Comparison of ENCODE assay signal across 18 cellular contexts in the genomic region with DNA sequence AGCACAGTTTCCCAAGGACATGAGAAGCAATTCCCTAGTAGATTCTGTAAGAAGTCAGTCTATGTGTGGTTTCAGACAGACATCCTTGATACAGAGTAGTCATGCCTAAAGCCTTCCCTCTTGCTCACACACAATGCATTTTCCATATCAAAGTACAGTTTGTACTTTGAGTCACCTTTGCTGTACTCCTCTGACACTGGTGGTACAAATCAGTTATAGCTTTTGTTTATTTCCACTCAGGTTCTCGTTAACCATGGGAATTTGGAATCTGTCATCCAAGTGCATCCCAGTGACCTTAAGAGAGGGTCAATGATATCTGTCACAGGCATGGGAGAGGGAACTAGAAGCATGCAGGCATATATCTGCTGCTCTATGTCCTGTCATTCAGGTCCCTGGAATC. TPM values are rescaled to one million over a fixed set of nuclear protein-coding genes. Genes with fewer than 3 reads are reported as not detected.
DNase-seq lines count a peak whose midpoint lies in the region; ATAC-seq, FAIRE-seq and TF ChIP-seq lines count a peak whose summit lies in the region.
"Had no signal": no experiment of that assay in that cellular context is flagged by ENCODE, and none has a peak within 500 bp of the region (broad histone marks: within the 10 kb centered on the region; RNA-seq: fewer than 3 reads in every experiment).

No MANE protein-coding gene starts in this region.

- in situ Hi-C loops in HepG2 (cut with HindIII; ENCODE audit: extremely low pct_ligation_motif_present, low pct_unique_long_range_greater_than_20kb), result loop anchor here (5.0 kb wide), 1 partner anchor 102 kb away; no protein-coding TSS in a partner anchor

- H3K4me1 ChIP-seq in HepG2 (ENCODE audit: insufficient read depth, low read length) (peaks cover 17% of the 10 kb centered on the region), right lobe of liver (peaks cover 0 to 3% (median 0%) of the 10 kb centered on the region in 4 donors), suprapubic skin (peaks cover 35% of the 10 kb centered on the region)
- H3K4me1 ChIP-seq: A549, Caco-2 had no signal

- no peak overlapping the region for H2AFZ ChIP-seq in HepG2 (ENCODE audit: low read length)

- H3K4me3 Mint-ChIP-seq in activated CD8-positive, alpha-beta memory T cell treated with anti-CD3 and anti-CD28 coated beads, Interleukin-2, amount 10 ng/mL, durations not matched to agents 7 days and 5 days, result no peak overlapping the region

- CTCF ChIA-PET in HepG2 (lab: Yijun Ruan, JAX; ENCODE audit: low intra/inter-chr PET ratio, low total read pairs), result no interaction called here
- CTCF ChIA-PET in activated CD8-positive, alpha-beta memory T cell treated with anti-CD3 and anti-CD28 coated beads, Interleukin-2, amount 10 ng/mL, durations not matched to agents 7 days and 5 days (lab: Charles Lee), result no interaction called here

- H3K9me3 ChIP-seq in HepG2 (ENCODE audit: low read length), result no peaks in the 10 kb centered on the region
- no peaks in the 10 kb centered on the region for H3K9me3 ChIP-seq in right lobe of liver
- H3K9me3 ChIP-seq in suprapubic skin, result no peaks in the 10 kb centered on the region
- H3K9me3 ChIP-seq: A549, Caco-2 had no signal

- WGBS in HepG2 (ENCODE audit: low lambda C conversion rate), result 0% methylated on average over 1 of the region's 1 CpG
- WGBS in right lobe of liver (ENCODE audit: insufficient coverage, low coverage, low lambda C conversion rate, missing lambda C conversion rate), result 25% methylated on average over 1 of the region's 1 CpG
- 50% methylated on average over 1 of the region's 1 CpG for WGBS in suprapubic skin

- no peak for TF ChIP-seq POLR2A in HepG2 (IDR thresholded peaks at IDR 0.05; ENCODE audit: insufficient read depth in 1 of 2, low read depth in 2 of 2, low read length in 2 of 2)
- no peak for TF ChIP-seq POLR2A in right lobe of liver (IDR thresholded peaks at IDR 0.05)
- TF ChIP-seq POLR2A in suprapubic skin (IDR thresholded peaks at IDR 0.05), result no peak

- FAIRE-seq in HepG2 (lab: Jason Lieb, UNC), result no peak
- FAIRE-seq: A549, GM12878, RCC 7860 had no signal

- H3K27me3 ChIP-seq in HepG2 (ENCODE audit: control insufficient read depth in 1 of 2, insufficient read depth in 2 of 2, low read length in 2 of 2), result peaks cover 0 to 37% of the 10 kb centered on the region in 2 experiments; a peak in 3 of 5 replicates
- H3K27me3 ChIP-seq in right lobe of liver, result no peaks in the 10 kb centered on the region
- H3K27me3 ChIP-seq in suprapubic skin, result no peaks in the 10 kb centered on the region

- no peaks in the 10 kb centered on the region for H4K20me1 ChIP-seq in HepG2 (ENCODE audit: insufficient read depth, low read length)

- DNase-seq in HepG2 (ENCODE audit: low spot score) (no peak), right lobe of liver (no peak), astrocyte of the hippocampus (ENCODE audit: low read depth, low spot score) (peak; percentile 32), foreskin fibroblast (peak; percentile 43 to 58), suprapubic skin (ENCODE audit: low spot score in 2 of 2) (no peak), T-helper 1 cell (no peak), NCI-H1930 (lab: John Stamatoyannopoulos, UW) (no peak)
- no peak for DNase-seq in activated CD8-positive, alpha-beta memory T cell treated with anti-CD3 and anti-CD28 coated beads, Interleukin-2, amount 10 ng/mL, durations not matched to agents 7 days and 5 days
- DNase-seq: Caco-2, DMS53, NCI-H1417, NCI-H2029, NCI-H2171 treated with DMSO at 0.1 percent for 48 hours, NCI-H510A, SHP77 treated with DMSO at 0.1 percent for 48 hours had no signal

- H3K79me2 ChIP-seq in HepG2 (ENCODE audit: insufficient read depth, low read length), result no peaks in the 10 kb centered on the region

- H3K27ac ChIP-seq in HepG2 (ENCODE audit: extremely low read length, insufficient read depth, low read length) (no peak overlapping the region), right lobe of liver (no peak overlapping the region), suprapubic skin (peak overlapping the region; percentile 78)
- H3K27ac ChIP-seq: A549 had no signal

- peaks cover 3% of the 10 kb centered on the region for H3K36me3 Mint-ChIP-seq in activated CD8-positive, alpha-beta memory T cell treated with anti-CD3 and anti-CD28 coated beads, Interleukin-2, amount 10 ng/mL, durations not matched to agents 7 days and 5 days

- TF ChIP-seq RAD21 in HepG2 (CRISPR knock-in tag; IDR thresholded peaks at IDR 0.05), result no peak

- POLR2A ChIA-PET in HepG2 (lab: Yijun Ruan, JAX), result no interaction called here

- no peak overlapping the region for H3K9ac ChIP-seq in HepG2 (ENCODE audit: insufficient read depth, low read depth, low read length)

- no peak for TF ChIP-seq EP300 in HepG2 (IDR thresholded peaks at IDR 0.05; ENCODE audit: low read depth in 2 of 2, low read length in 2 of 2)
- no peak for TF ChIP-seq EP300 in HepG2 (CRISPR knock-in tag; IDR thresholded peaks at IDR 0.05; ENCODE audit: borderline replicate concordance)
- no peak for TF ChIP-seq EP300 in suprapubic skin (IDR thresholded peaks at IDR 0.05)

- ATAC-seq in HepG2 (peak; percentile 54), right lobe of liver (no peak)
- no peak for ATAC-seq in activated CD8-positive, alpha-beta memory T cell treated with anti-CD3 and anti-CD28 coated beads, Interleukin-2, amount 10 ng/mL, durations not matched to agents 7 days and 5 days
- ATAC-seq: A549, GM12878 had no signal

- H3K9me3 Mint-ChIP-seq in activated CD8-positive, alpha-beta memory T cell treated with anti-CD3 and anti-CD28 coated beads, Interleukin-2, amount 10 ng/mL, durations not matched to agents 7 days and 5 days (ENCODE audit: low read depth), result no peaks in the 10 kb centered on the region

- H3K36me3 ChIP-seq in HepG2 (replicated peaks in 1 of 2; ENCODE audit: control insufficient read depth in 1 of 2, insufficient read depth in 2 of 2, low read length in 2 of 2) (no peaks in the 10 kb centered on the region), right lobe of liver (no peaks in the 10 kb centered on the region), suprapubic skin (no peaks in the 10 kb centered on the region)

- H3K4me1 Mint-ChIP-seq in activated CD8-positive, alpha-beta memory T cell treated with anti-CD3 and anti-CD28 coated beads, Interleukin-2, amount 10 ng/mL, durations not matched to agents 7 days and 5 days, result peaks cover 15% of the 10 kb centered on the region

- TF ChIP-seq CTCF in HepG2 (CRISPR knock-in tag; IDR thresholded peaks at IDR 0.05), result no peak
- TF ChIP-seq CTCF in right lobe of liver (IDR thresholded peaks at IDR 0.05), result no peak
- TF ChIP-seq CTCF in foreskin fibroblast (IDR thresholded peaks at IDR 0.05; ENCODE audit: low read depth, low read length), result no peak
- no peak for TF ChIP-seq CTCF in suprapubic skin (IDR thresholded peaks at IDR 0.05)

- no peak overlapping the region for H3K27ac Mint-ChIP-seq in activated CD8-positive, alpha-beta memory T cell treated with anti-CD3 and anti-CD28 coated beads, Interleukin-2, amount 10 ng/mL, durations not matched to agents 7 days and 5 days

- intact Hi-C loops in HepG2 (cut with micrococcal nuclease; ENCODE audit: unreplicated experiment) (no loop called here), right lobe of liver (cut with DNase I) (no loop called here)

- H3K4me3 ChIP-seq in HepG2 (replicated peaks in 1 of 3; ENCODE audit: insufficient read depth in 1 of 3, low read depth in 2 of 3, low read length in 3 of 3), result no peak overlapping the region
- no peak overlapping the region for H3K4me3 ChIP-seq in right lobe of liver
- H3K4me3 ChIP-seq in foreskin fibroblast (ENCODE audit: low read depth in 1 of 2, low read length in 2 of 2), result no peak overlapping the region
- no peak overlapping the region for H3K4me3 ChIP-seq in suprapubic skin
- H3K4me3 ChIP-seq: A549, GM12878 had no signal

- H3K4me2 ChIP-seq in HepG2 (ENCODE audit: low read depth, low read length), result no peak overlapping the region
- H3K4me2 ChIP-seq: A549 had no signal

- no TSS peak for BruUV-seq in HepG2 (replicated peaks; lab: Mats Ljungman, UMichigan)

- H3K27me3 Mint-ChIP-seq in activated CD8-positive, alpha-beta memory T cell treated with anti-CD3 and anti-CD28 coated beads, Interleukin-2, amount 10 ng/mL, durations not matched to agents 7 days and 5 days, result peaks cover 76% of the 10 kb centered on the region

TF ChIP-seq in HepG2, 621 proteins besides CTCF, POLR2A, EP300 and RAD21 (continues in another document):
- TF ChIP-seq CBX5 (CRISPR knock-in tag; IDR thresholded peaks at IDR 0.05; ENCODE audit: borderline replicate concordance) (no peak), ZFAT (CRISPR knock-in tag; conservative IDR thresholded peaks at IDR 0.05) (no peak)

RNA-seq across cellular contexts. Expression of a gene that starts 3.6 kb away (rescaled TPM):
- 0.13 and 0.36 TPM in 2 replicates for total RNA-seq in HepG2 (2016; rRNA removed; fragmentation: Illumina TruSeq; extraction: Trizol)
- not detected in 2 replicates for total RNA-seq in HepG2 (2016; cell fraction: cytosol; rRNA removed; fragmentation: Illumina TruSeq; extraction: Trizol; ENCODE audit: low read depth)
- 0.18 and 0.22 TPM in 2 replicates for total RNA-seq in HepG2 (2016; cell fraction: insoluble cytoplasmic fraction; rRNA removed; fragmentation: Illumina TruSeq; extraction: Trizol)
- total RNA-seq in HepG2 (2016; cell fraction: membrane; rRNA removed; fragmentation: Illumina TruSeq; extraction: Trizol), result 0.10 and 0.22 TPM in 2 replicates
- 0.09 and 0.13 TPM in 2 replicates for total RNA-seq in HepG2 (2016; cell fraction: nucleus; rRNA removed; fragmentation: Illumina TruSeq; extraction: Trizol)
- polyA plus RNA-seq in HepG2 (2011; rRNA removed), result 0.01 and 0.07 TPM in 2 replicates
- 0.01 and 0.04 TPM in 2 replicates for polyA plus RNA-seq in HepG2 (2011; cell fraction: cytosol; rRNA removed)
- polyA plus RNA-seq in HepG2 (2011; cell fraction: nucleus; rRNA removed), result not detected in 2 replicates
- 0.25 and 0.31 TPM in 2 replicates for polyA plus RNA-seq in HepG2 (2012)
- polyA plus RNA-seq in HepG2 (2016; cell fraction: cytosol; fragmentation: Illumina TruSeq; extraction: Trizol; ENCODE audit: low read depth), result 0.01 TPM in 1 of 2 replicates, not detected in the other
- polyA plus RNA-seq in HepG2 (2016; cell fraction: insoluble cytoplasmic fraction; fragmentation: Illumina TruSeq; extraction: Trizol; ENCODE audit: low read depth), result 0.19 and 0.20 TPM in 2 replicates
- polyA plus RNA-seq in HepG2 (2016; cell fraction: membrane; fragmentation: Illumina TruSeq; extraction: Trizol; ENCODE audit: low read depth), result 0.02 and 0.05 TPM in 2 replicates
- polyA plus RNA-seq in HepG2 (2016; cell fraction: nucleus; fragmentation: Illumina TruSeq; extraction: Trizol; ENCODE audit: insufficient read depth, low read depth), result not detected in 2 replicates
- 0.66 and 46.6 TPM in 2 replicates for polyA minus RNA-seq in HepG2 (2011; rRNA and poly(A)+ RNA removed; ENCODE audit: low replicate concordance)
- 0.20 and 0.53 TPM in 2 replicates for polyA minus RNA-seq in HepG2 (2011; cell fraction: cytosol; rRNA and poly(A)+ RNA removed)
- polyA minus RNA-seq in HepG2 (2011; cell fraction: nucleus; rRNA and poly(A)+ RNA removed), result 0.26 and 0.75 TPM in 2 replicates
- total RNA-seq in right lobe of liver, result 1 to 10 TPM; 2.9 to 9.5 (median 5.2) TPM
- total RNA-seq in suprapubic skin, result 10 to 100 TPM; 70.5 to 91.1 (median 83.4) TPM
- total RNA-seq in activated CD8-positive, alpha-beta memory T cell treated with anti-CD3 and anti-CD28 coated beads, Interleukin-2, amount 10 ng/mL, durations not matched to agents 7 days and 5 days, result 10 to 100 TPM in 1 of 2 experiments, 1 to 10 TPM in 1; 7.5 to 13.8 TPM

Comparison
In these comparisons a context has a peak if more than half of its experiments do, and no peak if none do; other contexts are left out.
1. DNase-seq: peak in astrocyte of the hippocampus (single experiment) and foreskin fibroblast (2 of 2); none in HepG2 (single experiment), right lobe of liver (0 of 3), suprapubic skin (0 of 2), T-helper 1 cell (0 of 5), NCI-H1930 (0 of 2) and activated CD8-positive, alpha-beta memory T cell treated with anti-CD3 and anti-CD28 coated beads, Interleukin-2, amount 10 ng/mL, durations not matched to agents 7 days and 5 days (single experiment).
2. RNA of a gene that starts 3.6 kb away (total RNA-seq): 70.5 to 91.1 TPM in suprapubic skin; 7.5 to 13.8 TPM in activated CD8-positive, alpha-beta memory T cell treated with anti-CD3 and anti-CD28 coated beads, Interleukin-2, amount 10 ng/mL, durations not matched to agents 7 days and 5 days, 2.9 to 9.5 TPM in right lobe of liver and 0.09 to 0.36 TPM in HepG2; every median in the first group is over 4 times any median in the second.